1 cellular context compared by ENCODE assay signal in the genomic region with DNA sequence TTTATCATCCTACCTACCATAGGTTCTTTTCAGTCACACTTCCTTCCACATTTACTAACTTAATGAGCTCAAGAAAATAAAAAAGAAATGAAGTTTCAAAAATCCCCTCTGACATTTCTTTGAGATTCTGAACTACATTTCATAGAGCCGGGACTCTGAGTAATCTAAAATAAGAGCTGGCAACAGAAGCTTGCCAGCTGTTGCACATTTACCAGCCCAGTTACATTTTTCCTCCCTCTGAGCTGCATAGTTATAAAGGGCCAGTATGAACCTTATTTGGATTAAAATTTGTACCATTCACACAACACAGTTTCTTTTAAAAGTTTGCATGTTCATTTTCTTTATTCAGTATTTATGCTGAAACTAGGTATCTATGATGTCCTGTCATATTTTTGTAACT.
TF ChIP-seq lines count a peak whose summit lies in the region.

No MANE protein-coding gene starts in this region.

TF ChIP-seq in IMR-90, 13 proteins besides CTCF, POLR2A, EP300 and RAD21:
- TF ChIP-seq RFX5 (IDR thresholded peaks at IDR 0.05; ENCODE audit: low read depth, low read length) (no peak), MAFK (IDR thresholded peaks at IDR 0.05; ENCODE audit: low read depth, low read length) (no peak), ELK1 (IDR thresholded peaks at IDR 0.05; ENCODE audit: borderline replicate concordance, low read depth, low read length) (no peak), RCOR1 (IDR thresholded peaks at IDR 0.05; ENCODE audit: insufficient replicate concordance, low read length) (no peak), SMC3 (IDR thresholded peaks at IDR 0.05; ENCODE audit: low read depth, low read length) (no peak), MAZ (IDR thresholded peaks at IDR 0.05; ENCODE audit: borderline replicate concordance, low read depth, low read length) (no peak), CEBPB (IDR thresholded peaks at IDR 0.05; ENCODE audit: low read depth, low read length) (no peak), MXI1 (IDR thresholded peaks at IDR 0.05; ENCODE audit: borderline replicate concordance, low read depth, low read length) (no peak), BHLHE40 (IDR thresholded peaks at IDR 0.05; ENCODE audit: low read depth, low read length) (no peak), NFE2L2 (IDR thresholded peaks at IDR 0.05; ENCODE audit: low read depth, low read length) (no peak), CHD1 (IDR thresholded peaks at IDR 0.05; ENCODE audit: low read depth, low read length) (no peak), USF2 (IDR thresholded peaks at IDR 0.05; ENCODE audit: low read depth, low read length) (no peak), FOS (IDR thresholded peaks at IDR 0.05; ENCODE audit: low read depth, low read length) (no peak)
